In the genomic region with DNA sequence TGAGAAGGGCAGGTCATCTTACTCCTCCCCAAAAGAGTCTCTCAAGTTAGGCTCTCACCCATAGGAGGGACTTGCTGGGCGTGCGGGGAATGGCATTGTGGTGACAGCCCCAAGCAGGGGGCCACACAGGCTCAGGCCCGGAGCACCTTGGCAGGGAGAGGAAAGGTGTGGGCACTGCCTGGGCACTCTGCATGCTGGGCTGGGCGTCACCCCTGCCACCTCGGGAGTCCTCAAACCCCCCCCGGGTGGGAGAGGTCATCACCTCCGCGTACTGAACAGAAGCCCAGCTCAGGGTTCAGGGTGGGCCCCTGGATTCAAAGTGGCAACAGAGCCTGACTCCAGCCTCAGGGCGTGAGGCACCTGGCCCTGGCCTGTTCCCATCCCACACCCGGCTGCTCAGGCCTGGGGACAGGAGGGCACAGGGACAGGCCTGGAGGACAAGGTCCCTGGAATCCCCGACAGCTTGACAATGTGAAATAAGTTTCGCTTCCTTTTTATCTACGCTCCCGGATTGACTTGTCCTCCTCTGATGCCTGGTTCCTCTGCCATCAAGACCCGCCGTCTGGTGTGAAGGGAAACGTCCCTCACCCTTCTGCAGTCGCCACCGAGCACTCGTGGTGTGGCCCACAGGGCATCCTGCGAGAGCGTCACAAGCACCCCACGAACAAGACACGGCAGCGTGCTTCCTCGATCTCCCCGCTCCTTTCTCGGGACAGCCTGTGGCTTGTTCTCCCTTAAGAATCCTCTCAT, we compare ENCODE assay signal across 10 cellular contexts.
DNase-seq lines count a peak whose midpoint lies in the region; ATAC-seq and TF ChIP-seq lines count a peak whose summit lies in the region.
"Had no signal": no experiment of that assay in that cellular context is flagged by ENCODE, and none has a peak within 500 bp of the region (broad histone marks: within the 10 kb centered on the region; RNA-seq: fewer than 3 reads in every experiment).

No MANE protein-coding gene starts in this region.

- CTCF ChIA-PET in CD4-positive, alpha-beta T cell (lab: Charles Lee): interaction anchor here (2.1 to 3.1 kb wide), 2 partner anchors 35 to 36 kb away, joined by 9 to 11 read pairs; no protein-coding TSS in a partner anchor

- no peaks in the 10 kb centered on the region for H3K9me3 Mint-ChIP-seq in CD4-positive, alpha-beta T cell

- no peak for TF ChIP-seq CTCF in CD4-positive, alpha-beta T cell (IDR thresholded peaks at IDR 0.05)
- TF ChIP-seq CTCF in dorsolateral prefrontal cortex (IDR thresholded peaks at IDR 0.05 in 54 of 56, conservative IDR thresholded peaks at IDR 0.05 in 2 of 56; ENCODE audit: low read depth in 1 of 56, partially characterized antibody in 56 of 56): no peak
- TF ChIP-seq CTCF in osteoblast (IDR thresholded peaks at IDR 0.05; ENCODE audit: extremely low read depth, low read depth, low read length): no peak
- no peak for TF ChIP-seq CTCF in hepatocyte (IDR thresholded peaks at IDR 0.05; ENCODE audit: poor library complexity)

- intact Hi-C loops in CD4-positive, alpha-beta T cell (cut with DNase I, micrococcal nuclease): no loop called here
- intact Hi-C loops in dorsolateral prefrontal cortex (cut with DNase I): no loop called here

- H2AFZ ChIP-seq in osteoblast (ENCODE audit: low read length): no peak overlapping the region
- no peak overlapping the region for H2AFZ ChIP-seq in hepatocyte

- 93% methylated on average over 28 of the region's 28 CpGs for WGBS in hepatocyte (ENCODE audit: low lambda C conversion rate, missing lambda C conversion rate)

- H3K79me2 ChIP-seq in osteoblast (ENCODE audit: insufficient read depth, low read length) (peaks cover 13% of the 10 kb centered on the region), hepatocyte (peaks cover 95% of the 10 kb centered on the region)

- H3K27ac ChIP-seq in CD4-positive, alpha-beta T cell (ENCODE audit: low read depth, low read length): no peak overlapping the region
- H3K27ac ChIP-seq in dorsolateral prefrontal cortex (peak overlapping the region in 1 of 59 donors; percentile 21), osteoblast (ENCODE audit: low read depth, low read length) (no peak overlapping the region), hepatocyte (no peak overlapping the region)

- H3K4me3 Mint-ChIP-seq in CD4-positive, alpha-beta T cell: peak overlapping the region; percentile 25

- H3K4me1 Mint-ChIP-seq in CD4-positive, alpha-beta T cell (ENCODE audit: low read depth): peaks cover 57% of the 10 kb centered on the region

- no peaks in the 10 kb centered on the region for H3K27me3 ChIP-seq in CD4-positive, alpha-beta T cell (ENCODE audit: control insufficient read depth, insufficient read depth, low read length)
- H3K27me3 ChIP-seq in dorsolateral prefrontal cortex (no peaks in the 10 kb centered on the region), osteoblast (ENCODE audit: insufficient read depth, low read length) (no peaks in the 10 kb centered on the region), hepatocyte (no peaks in the 10 kb centered on the region)

- no peaks in the 10 kb centered on the region for H3K27me3 Mint-ChIP-seq in CD4-positive, alpha-beta T cell

- POLR2A ChIA-PET in CD4-positive, alpha-beta T cell (lab: Charles Lee): interaction anchor here (0.7 to 2.3 kb wide), 5 partner anchors 16 to 98 kb away, joined by 3 to 7 read pairs (median 4); partner anchors contain the start of gene HDAC4

- H4K20me1 ChIP-seq in osteoblast (ENCODE audit: insufficient read depth, low read length): no peaks in the 10 kb centered on the region
- no peaks in the 10 kb centered on the region for H4K20me1 ChIP-seq in hepatocyte (ENCODE audit: insufficient read depth, poor library complexity, severe bottlenecking)

- peak overlapping the region; percentile 82 for H3K27ac Mint-ChIP-seq in CD4-positive, alpha-beta T cell

- H3K9me3 ChIP-seq in CD4-positive, alpha-beta T cell (ENCODE audit: control insufficient read depth, low read length): no peaks in the 10 kb centered on the region
- H3K9me3 ChIP-seq in osteoblast (ENCODE audit: low read depth, low read length): no peaks in the 10 kb centered on the region
- no peaks in the 10 kb centered on the region for H3K9me3 ChIP-seq in hepatocyte (ENCODE audit: low read depth)

- H3K4me3 ChIP-seq in dorsolateral prefrontal cortex: no peak overlapping the region
- no peak overlapping the region for H3K4me3 ChIP-seq in osteoblast (ENCODE audit: insufficient read depth, low read length)
- H3K4me3 ChIP-seq in hepatocyte: no peak overlapping the region

- no peak for ATAC-seq in CD4-positive, alpha-beta T cell (ENCODE audit: poor library complexity)
- ATAC-seq in GM21619 (IDR thresholded peaks at IDR 0.05; ENCODE audit: unreplicated experiment): peak; percentile 53
- no peak for ATAC-seq in HG02973 (IDR thresholded peaks at IDR 0.05; ENCODE audit: unreplicated experiment)
- no peak for ATAC-seq in GM19351 (IDR thresholded peaks at IDR 0.05; ENCODE audit: unreplicated experiment)

- no peak for DNase-seq in CD4-positive, alpha-beta T cell
- DNase-seq in dorsolateral prefrontal cortex: peak in 8 of 10 donors; percentile 10 to 47 (median 29)
- peak; percentile 66 for DNase-seq in osteoblast (ENCODE audit: insufficient read length, low spot score, missing footprints)
- no peak for DNase-seq in hepatocyte (ENCODE audit: low spot score)
- DNase-seq in dermis blood vessel endothelial cell: no peak
- DNase-seq: DMS153, NCI-H82 had no signal

- no peak overlapping the region for H3K4me2 ChIP-seq in osteoblast (ENCODE audit: insufficient read depth, low read length)
- no peak overlapping the region for H3K4me2 ChIP-seq in hepatocyte

- H3K9me2 ChIP-seq in hepatocyte (replicated peaks; ENCODE audit: insufficient read depth): no peaks in the 10 kb centered on the region

- H3K4me1 ChIP-seq in osteoblast (ENCODE audit: insufficient read depth, low read length) (no peaks in the 10 kb centered on the region), hepatocyte (ENCODE audit: insufficient read depth) (peaks cover 57% of the 10 kb centered on the region)

- no peaks in the 10 kb centered on the region for H3K36me3 Mint-ChIP-seq in CD4-positive, alpha-beta T cell (ENCODE audit: low read depth)

- no peaks in the 10 kb centered on the region for H3K36me3 ChIP-seq in osteoblast (ENCODE audit: insufficient read depth, low read length)
- H3K36me3 ChIP-seq in hepatocyte (replicated peaks; ENCODE audit: insufficient read depth, low read depth): no peaks in the 10 kb centered on the region

Comparison
In these comparisons a context has a peak if more than half of its experiments do, and no peak if none do; other contexts are left out.
1. DNase-seq: peak in dorsolateral prefrontal cortex (8 of 10) and osteoblast (single experiment); none in CD4-positive, alpha-beta T cell (0 of 10), hepatocyte (single experiment) and dermis blood vessel endothelial cell (single experiment).